ENCODE assay signal across 23 cellular contexts in the genomic region with DNA sequence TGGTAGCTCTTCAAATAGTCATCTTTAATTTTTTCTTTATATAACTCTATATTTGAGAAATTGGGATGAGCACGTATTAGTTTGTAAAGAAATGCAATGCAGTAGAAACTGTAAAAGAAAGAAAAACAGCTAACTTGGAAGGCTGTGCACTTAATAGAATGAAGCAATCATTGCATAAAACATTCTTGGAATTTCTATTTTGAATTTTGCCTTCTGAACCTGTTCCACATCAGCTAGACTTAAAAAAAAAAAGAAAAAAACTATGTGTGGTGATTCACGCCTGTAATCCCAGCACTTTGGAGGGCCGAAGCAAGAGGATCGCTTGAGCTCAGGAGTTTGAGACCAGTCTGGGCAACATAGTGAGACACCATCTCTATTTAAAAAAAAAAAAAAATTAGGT.
DNase-seq lines count a peak whose midpoint lies in the region.
"Had no signal": no experiment of that assay in that cellular context is flagged by ENCODE, and none has a peak within 500 bp of the region (broad histone marks: within the 10 kb centered on the region; RNA-seq: fewer than 3 reads in every experiment).

No MANE protein-coding gene starts in this region.

- no peaks in the 10 kb centered on the region for H3K36me3 ChIP-seq in adipocyte (ENCODE audit: control insufficient read depth, insufficient read depth, low read length, severe bottlenecking)
- H3K36me3 ChIP-seq: BLaER1 treated with 17β-estradiol and CSF1 and Interleukin-3, amounts not matched to agents 10 nM and 100 nM; SJSA1; transverse colon had no signal

- H3K9me3 ChIP-seq in adipocyte (ENCODE audit: control insufficient read depth, low read length) = no peaks in the 10 kb centered on the region
- H3K9me3 ChIP-seq: SJSA1 had no signal

- no peaks in the 10 kb centered on the region for H3K27me3 ChIP-seq in adipocyte (replicated peaks; ENCODE audit: control insufficient read depth, insufficient read depth, low read length)
- H3K27me3 ChIP-seq: BLaER1 treated with 17β-estradiol and CSF1 and Interleukin-3, amounts not matched to agents 10 nM and 100 nM; SJSA1; transverse colon had no signal

- H3K9ac ChIP-seq in adipocyte (ENCODE audit: low read length) = peak overlapping the region; percentile 68
- H3K9ac ChIP-seq: BLaER1 treated with 17β-estradiol and CSF1 and Interleukin-3, amounts not matched to agents 10 nM and 100 nM had no signal

- peak overlapping the region; percentile 65 for H3K4me3 ChIP-seq in adipocyte (ENCODE audit: low read length)
- H3K4me3 ChIP-seq: BLaER1 treated with 17β-estradiol and CSF1 and Interleukin-3, amounts not matched to agents 10 nM and 100 nM; SJSA1; skin epidermis; transverse colon had no signal

- peak; percentile 66 for DNase-seq in GM04503 (ENCODE audit: low read depth)
- DNase-seq in adipocyte (ENCODE audit: low read depth) = peak; percentile 66
- peak; percentile 62 for DNase-seq in iris pigment epithelial cell (ENCODE audit: low read depth)
- DNase-seq in activated gamma-delta T cell treated with Interleukin-2 at 50 U/mL for 16 hours = no peak
- no peak for DNase-seq in stimulated activated CD4-positive, alpha-beta T cell treated with anti-CD3 and anti-CD28 coated beads, Interleukin-4, amount 100 ng/mL, for 1 hour
- DNase-seq in Ammon's horn (ENCODE audit: low spot score) = no peak
- no peak for DNase-seq in HK-2 (ENCODE audit: unreplicated experiment)
- DNase-seq: activated CD4-positive, alpha-beta T cell treated with anti-CD3 and anti-CD28 coated beads, Interleukin-2, amount 50 U/mL, for 4 hours; activated naive CD4-positive, alpha-beta T cell; anterior cingulate cortex; Calu3; central memory CD4-positive, alpha-beta T cell; KG1; NCI-H2029 treated with DMSO at 0.1 percent for 48 hours; NCI-H446; nephron progenitor cell; posterior cingulate gyrus; stimulated activated naive CD8-positive, alpha-beta T cell treated with anti-CD3 and anti-CD28 coated beads, Interleukin-15, Interleukin-2, amounts not matched to agents 100 U/mL and 50 U/mL, for 24 hours; T-helper 2 cell; transverse colon had no signal

- H3K4me1 ChIP-seq in adipocyte (ENCODE audit: control insufficient read depth, insufficient read depth, low read length) = peaks cover 50% of the 10 kb centered on the region

Comparison
In these comparisons a context has a peak if more than half of its experiments do, and no peak if none do; other contexts are left out.
1. DNase-seq: peak in GM04503 (single experiment), adipocyte (single experiment) and iris pigment epithelial cell (single experiment); none in activated gamma-delta T cell treated with Interleukin-2 at 50 U/mL for 16 hours (single experiment), stimulated activated CD4-positive, alpha-beta T cell treated with anti-CD3 and anti-CD28 coated beads, Interleukin-4, amount 100 ng/mL, for 1 hour (single experiment), Ammon's horn (single experiment) and HK-2 (single experiment).